12 cellular contexts compared by ENCODE assay signal in genomic region chr13:44667950-44668349, GRCh38.
DNase-seq lines count a peak whose midpoint lies in the region; ATAC-seq, FAIRE-seq and TF ChIP-seq lines count a peak whose summit lies in the region.
"Had no signal": no experiment of that assay in that cellular context is flagged by ENCODE, and none has a peak within 500 bp of the region (broad histone marks: within the 10 kb centered on the region; RNA-seq: fewer than 3 reads in every experiment).

No MANE protein-coding gene starts in this region.

- peak; percentile 91 for ATAC-seq in GM18858 (IDR thresholded peaks at IDR 0.05; ENCODE audit: unreplicated experiment)
- ATAC-seq in HG02938 (IDR thresholded peaks at IDR 0.05; ENCODE audit: unreplicated experiment), result peak; percentile 72
- ATAC-seq in stimulated activated naive B cell treated with anti-CD40 and anti-IgM and Interleukin-4, amounts not matched to agents 10 μg/mL and 1 μg/mL and 100 μg/mL, for 72 hours (replicated peaks), result peak; percentile 86 to 94
- ATAC-seq in HG02840 (IDR thresholded peaks at IDR 0.05; ENCODE audit: low FRiP score, unreplicated experiment), result no peak
- ATAC-seq: stimulated activated naive CD8-positive, alpha-beta T cell treated with anti-CD3 and anti-CD28 coated beads, Interleukin-15, amount 100 ng/mL, for 72 hours; WTC11 had no signal

- no peaks in the 10 kb centered on the region for H3K9me3 Mint-ChIP-seq in stimulated activated naive B cell treated with anti-CD40 and anti-IgM and Interleukin-4, amounts not matched to agents 10 μg/mL and 1 μg/mL and 100 μg/mL, for 72 hours
- H3K9me3 Mint-ChIP-seq: memory B cell; stimulated activated naive CD8-positive, alpha-beta T cell treated with anti-CD3 and anti-CD28 coated beads, Interleukin-15, amount 100 ng/mL, for 72 hours had no signal

- H3K4me1 Mint-ChIP-seq in stimulated activated naive B cell treated with anti-CD40 and anti-IgM and Interleukin-4, amounts not matched to agents 10 μg/mL and 1 μg/mL and 100 μg/mL, for 72 hours, result no peaks in the 10 kb centered on the region
- H3K4me1 Mint-ChIP-seq: memory B cell; stimulated activated naive CD8-positive, alpha-beta T cell treated with anti-CD3 and anti-CD28 coated beads, Interleukin-15, amount 100 ng/mL, for 72 hours had no signal

- H3K27ac ChIP-seq in coronary artery, result peak overlapping the region; percentile 11 to 65

- peak overlapping the region; percentile 3 for H3K4me3 ChIP-seq in coronary artery

- no peaks in the 10 kb centered on the region for H3K36me3 Mint-ChIP-seq in stimulated activated naive B cell treated with anti-CD40 and anti-IgM and Interleukin-4, amounts not matched to agents 10 μg/mL and 1 μg/mL and 100 μg/mL, for 72 hours
- H3K36me3 Mint-ChIP-seq: memory B cell, WTC11 had no signal

- no peak for FAIRE-seq in urothelium cell line (lab: Jason Lieb, UNC)

- H3K4me3 Mint-ChIP-seq in stimulated activated naive B cell treated with anti-CD40 and anti-IgM and Interleukin-4, amounts not matched to agents 10 μg/mL and 1 μg/mL and 100 μg/mL, for 72 hours, result no peak overlapping the region
- H3K4me3 Mint-ChIP-seq: memory B cell; stimulated activated naive CD8-positive, alpha-beta T cell treated with anti-CD3 and anti-CD28 coated beads, Interleukin-15, amount 100 ng/mL, for 72 hours; WTC11 had no signal

- TF ChIP-seq CTCF in coronary artery (IDR thresholded peaks at IDR 0.05), result no peak

- no peak overlapping the region for H3K27ac Mint-ChIP-seq in stimulated activated naive B cell treated with anti-CD40 and anti-IgM and Interleukin-4, amounts not matched to agents 10 μg/mL and 1 μg/mL and 100 μg/mL, for 72 hours
- H3K27ac Mint-ChIP-seq: memory B cell; stimulated activated naive CD8-positive, alpha-beta T cell treated with anti-CD3 and anti-CD28 coated beads, Interleukin-15, amount 100 ng/mL, for 72 hours; WTC11 had no signal

- peaks cover 0 to 8% of the 10 kb centered on the region in 2 donors for H3K27me3 Mint-ChIP-seq in stimulated activated naive B cell treated with anti-CD40 and anti-IgM and Interleukin-4, amounts not matched to agents 10 μg/mL and 1 μg/mL and 100 μg/mL, for 72 hours
- H3K27me3 Mint-ChIP-seq: stimulated activated naive CD8-positive, alpha-beta T cell treated with anti-CD3 and anti-CD28 coated beads, Interleukin-15, amount 100 ng/mL, for 72 hours had no signal

- DNase-seq in coronary artery (ENCODE audit: low spot score) (no peak), NCI-H1092 (lab: John Stamatoyannopoulos, UW) (no peak), urothelium cell line (ENCODE audit: low spot score) (no peak)
- DNase-seq in stimulated activated naive B cell treated with anti-CD40 and anti-IgM and Interleukin-4, amounts not matched to agents 10 μg/mL and 1 μg/mL and 100 μg/mL, for 72 hours, result no peak
- DNase-seq: activated gamma-delta T cell; stimulated activated CD4-positive, alpha-beta T cell treated with anti-CD3 and anti-CD28 coated beads, Interleukin-12 subunit alpha, Interleukin-12 subunit beta, amount 100 ng/mL, for 4 hours; stimulated activated naive CD8-positive, alpha-beta T cell treated with anti-CD3 and anti-CD28 coated beads, Interleukin-15, amount 100 ng/mL, for 72 hours had no signal
